Comparison of ENCODE assay signal across 17 cellular contexts in the genomic region with DNA sequence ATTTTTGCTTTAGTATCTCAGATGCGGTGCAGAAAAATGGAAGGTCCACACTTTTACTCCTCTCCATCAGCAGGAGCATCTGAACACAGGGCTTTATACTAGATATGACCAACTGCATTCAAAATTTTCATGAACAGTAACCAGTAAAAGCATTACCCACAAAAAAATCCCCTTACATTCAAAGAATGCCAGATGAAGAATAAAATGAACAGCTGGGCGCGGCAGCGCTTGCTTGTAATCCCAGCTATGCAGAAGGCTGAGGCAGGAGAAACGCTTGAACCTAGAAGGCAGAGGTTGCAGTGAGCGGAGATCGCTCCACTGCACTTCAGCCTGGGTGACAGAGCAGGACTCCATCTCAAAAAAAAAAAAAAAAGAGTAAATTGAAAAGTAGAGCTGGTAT. TPM values are rescaled to one million over a fixed set of nuclear protein-coding genes. Genes with fewer than 3 reads are reported as not detected.
A peak's percentile ranks its signal among the peaks of the same experiment; 100 is the strongest.
DNase-seq lines count a peak whose midpoint lies in the region; ATAC-seq and TF ChIP-seq lines count a peak whose summit lies in the region.
"Had no signal": no experiment of that assay in that cellular context is flagged by ENCODE, and none has a peak within 500 bp of the region (broad histone marks: within the 10 kb centered on the region; RNA-seq: fewer than 3 reads in every experiment).

No MANE protein-coding gene starts in this region.

- in situ Hi-C loops in GM23248 (cut with MboI): no loop called here

- ATAC-seq in natural killer cell treated with Interleukin-12 subunit alpha and Interleukin-12 subunit beta and Interleukin-15 and Interleukin-18, amount 100 ng/mL, for 72 hours: no peak
- ATAC-seq in mucosa of descending colon (no peak), GM19023 (IDR thresholded peaks at IDR 0.05; ENCODE audit: unreplicated experiment) (no peak)
- ATAC-seq: gastrocnemius medialis, SK-N-SH treated with all-trans-retinoic acid at 6 μM for 48 hours, WTC11 had no signal

- H3K79me2 ChIP-seq in GM23248 (ENCODE audit: insufficient read depth): peaks cover 85% of the 10 kb centered on the region

- H4K20me1 ChIP-seq in BLaER1 (peaks cover 77% of the 10 kb centered on the region), GM23248 (ENCODE audit: insufficient read depth) (peaks cover 35% of the 10 kb centered on the region)

- H3K36me3 ChIP-seq in BLaER1: peaks cover 29% of the 10 kb centered on the region
- peaks cover 32% of the 10 kb centered on the region for H3K36me3 ChIP-seq in GM23248 (ENCODE audit: low read depth)
- H3K36me3 ChIP-seq in mucosa of descending colon (ENCODE audit: low read depth): no peaks in the 10 kb centered on the region
- H3K36me3 ChIP-seq: gastrocnemius medialis, prostate gland had no signal

- no peaks in the 10 kb centered on the region for H3K27me3 Mint-ChIP-seq in natural killer cell treated with Interleukin-12 subunit alpha and Interleukin-12 subunit beta and Interleukin-15 and Interleukin-18, amount 100 ng/mL, for 72 hours

- no peak overlapping the region for H3K4me3 ChIP-seq in BLaER1
- peak overlapping the region; percentile 99 for H3K4me3 ChIP-seq in GM23248
- H3K4me3 ChIP-seq in mucosa of descending colon: no peak overlapping the region
- H3K4me3 ChIP-seq: gastrocnemius medialis, prostate gland, tibial nerve had no signal

- H3K9ac ChIP-seq in BLaER1 (no peak overlapping the region), GM23248 (peak overlapping the region; percentile 99)

- no peak overlapping the region for H2AFZ ChIP-seq in GM23248

- peaks cover 39% of the 10 kb centered on the region for H3F3A ChIP-seq in GM23248 (ENCODE audit: insufficient read depth)

- peak overlapping the region; percentile 57 for H3K4me3 Mint-ChIP-seq in natural killer cell treated with Interleukin-12 subunit alpha and Interleukin-12 subunit beta and Interleukin-15 and Interleukin-18, amount 100 ng/mL, for 72 hours
- H3K4me3 Mint-ChIP-seq: WTC11 had no signal

- H3K27ac Mint-ChIP-seq in natural killer cell treated with Interleukin-12 subunit alpha and Interleukin-12 subunit beta and Interleukin-15 and Interleukin-18, amount 100 ng/mL, for 72 hours: peak overlapping the region; percentile 60 to 93
- H3K27ac Mint-ChIP-seq: WTC11 had no signal

- no peak for TF ChIP-seq CTCF in mucosa of descending colon (IDR thresholded peaks at IDR 0.05)

- H3K4me1 Mint-ChIP-seq in natural killer cell treated with Interleukin-12 subunit alpha and Interleukin-12 subunit beta and Interleukin-15 and Interleukin-18, amount 100 ng/mL, for 72 hours (ENCODE audit: low read depth in 2 of 2): peaks cover 53 to 73% of the 10 kb centered on the region in 2 donors

- peaks cover 79% of the 10 kb centered on the region for H3K4me1 ChIP-seq in BLaER1
- peaks cover 30% of the 10 kb centered on the region for H3K4me1 ChIP-seq in GM23248 (ENCODE audit: insufficient read depth)
- H3K4me1 ChIP-seq in mucosa of descending colon (ENCODE audit: low read depth): peaks cover 14% of the 10 kb centered on the region
- H3K4me1 ChIP-seq: prostate gland had no signal

- H3K27me3 ChIP-seq in BLaER1 (no peaks in the 10 kb centered on the region), GM23248 (replicated peaks; ENCODE audit: insufficient read depth) (no peaks in the 10 kb centered on the region)
- H3K27me3 ChIP-seq: gastrocnemius medialis, tibial nerve had no signal

- H3K9me2 ChIP-seq in GM23248 (ENCODE audit: insufficient read depth): no peaks in the 10 kb centered on the region

- DNase-seq in GM23248 (peak; percentile 27), amniotic epithelial cell (ENCODE audit: low read depth) (peak; percentile 30), mucosa of descending colon (no peak), COLO829 (ENCODE audit: low spot score) (no peak), KG1 (lab: John Stamatoyannopoulos, UW) (no peak)
- DNase-seq in natural killer cell treated with Interleukin-12 subunit alpha and Interleukin-12 subunit beta and Interleukin-15 and Interleukin-18, amount 100 ng/mL, for 72 hours (ENCODE audit: low spot score): no peak
- DNase-seq: gastrocnemius medialis; GOT3; mesendoderm; NCI-H1105 treated with DMSO at 0.1 percent for 48 hours; stimulated activated CD4-positive, alpha-beta T cell treated with anti-CD3 and anti-CD28 coated beads, Interleukin-15, amount 100 ng/mL, for 24 hours had no signal

- H3K4me2 ChIP-seq in BLaER1: peak overlapping the region; percentile 15; the same call in 1 of the 2 replicates
- H3K4me2 ChIP-seq in GM23248 (ENCODE audit: unreplicated experiment): peak overlapping the region; percentile 89

- WGBS in GM23248 (ENCODE audit: low coverage in 1 of 2, low lambda C conversion rate in 2 of 2, missing lambda C conversion rate in 2 of 2), 2 experiments: 45 to 51% methylated on average over 7 of the region's 7 CpGs

- no peak overlapping the region for H3K27ac ChIP-seq in BLaER1
- peak overlapping the region; percentile 6; the same call in 1 of the 2 replicates for H3K27ac ChIP-seq in GM23248
- H3K27ac ChIP-seq: gastrocnemius medialis, prostate gland had no signal

- intact Hi-C loops in mucosa of descending colon (cut with DNase I, micrococcal nuclease): no loop called here

- peaks cover 29% of the 10 kb centered on the region for H3K36me3 Mint-ChIP-seq in natural killer cell treated with Interleukin-12 subunit alpha and Interleukin-12 subunit beta and Interleukin-15 and Interleukin-18, amount 100 ng/mL, for 72 hours

- H3K9me3 Mint-ChIP-seq in natural killer cell treated with Interleukin-12 subunit alpha and Interleukin-12 subunit beta and Interleukin-15 and Interleukin-18, amount 100 ng/mL, for 72 hours: no peaks in the 10 kb centered on the region
- H3K9me3 Mint-ChIP-seq: WTC11 had no signal

- H3K9me3 ChIP-seq in BLaER1 (no peaks in the 10 kb centered on the region), GM23248 (ENCODE audit: low read depth) (no peaks in the 10 kb centered on the region), mucosa of descending colon (no peaks in the 10 kb centered on the region)
- H3K9me3 ChIP-seq: gastrocnemius medialis, prostate gland, tibial nerve had no signal

RNA-seq across cellular contexts. Expression of a gene that starts 3.1 kb away (rescaled TPM):
- 153 and 163 TPM in 2 replicates for total RNA-seq in GM23248 (2014; rRNA removed; shearing (Covaris generic))
- polyA plus RNA-seq in GM23248 (2016; fragmentation: Nextera tagmentation; extraction: Ambion mirVana): 181 and 186 TPM in 2 replicates
- 100 to 1,000 TPM; 103 to 131 TPM for total RNA-seq in natural killer cell treated with Interleukin-12 subunit alpha and Interleukin-12 subunit beta and Interleukin-15 and Interleukin-18, amount 100 ng/mL, for 72 hours
- 100 to 1,000 TPM in 1 of 3 donors, 10 to 100 TPM in 2; 77.5 to 102 (median 78.1) TPM for total RNA-seq in mucosa of descending colon

RNA-seq across cellular contexts. Expression of a gene that starts 20.7 kb away (rescaled TPM):
- total RNA-seq in GM23248 (2014; rRNA removed; shearing (Covaris generic)): 6.4 and 8.1 TPM in 2 replicates
- polyA plus RNA-seq in GM23248 (2016; fragmentation: Nextera tagmentation; extraction: Ambion mirVana): 3.9 and 4.0 TPM in 2 replicates
- total RNA-seq in natural killer cell treated with Interleukin-12 subunit alpha and Interleukin-12 subunit beta and Interleukin-15 and Interleukin-18, amount 100 ng/mL, for 72 hours: 10 to 100 TPM in 1 of 2 donors, 1 to 10 TPM in 1; 8.0 to 13.3 TPM
- total RNA-seq in mucosa of descending colon: 10 to 100 TPM; 15.3 to 19.7 (median 15.8) TPM

RNA-seq across cellular contexts. Expression of a gene that starts 34.6 kb away (rescaled TPM):
- total RNA-seq in GM23248 (2014; rRNA removed; shearing (Covaris generic)): 5.7 and 7.1 TPM in 2 replicates
- polyA plus RNA-seq in GM23248 (2016; fragmentation: Nextera tagmentation; extraction: Ambion mirVana): 8.1 and 10.3 TPM in 2 replicates
- 10 to 100 TPM; 13.0 to 19.9 TPM for total RNA-seq in natural killer cell treated with Interleukin-12 subunit alpha and Interleukin-12 subunit beta and Interleukin-15 and Interleukin-18, amount 100 ng/mL, for 72 hours
- total RNA-seq in mucosa of descending colon: 10 to 100 TPM; 21.0 to 23.0 (median 22.7) TPM

Comparison
In these comparisons a context has a peak if more than half of its experiments do, and no peak if none do; other contexts are left out.
1. DNase-seq: peak in GM23248 (single experiment) and amniotic epithelial cell (single experiment); none in natural killer cell treated with Interleukin-12 subunit alpha and Interleukin-12 subunit beta and Interleukin-15 and Interleukin-18, amount 100 ng/mL, for 72 hours (single experiment), mucosa of descending colon (0 of 3), COLO829 (single experiment) and KG1 (single experiment).